In the genomic region with DNA sequence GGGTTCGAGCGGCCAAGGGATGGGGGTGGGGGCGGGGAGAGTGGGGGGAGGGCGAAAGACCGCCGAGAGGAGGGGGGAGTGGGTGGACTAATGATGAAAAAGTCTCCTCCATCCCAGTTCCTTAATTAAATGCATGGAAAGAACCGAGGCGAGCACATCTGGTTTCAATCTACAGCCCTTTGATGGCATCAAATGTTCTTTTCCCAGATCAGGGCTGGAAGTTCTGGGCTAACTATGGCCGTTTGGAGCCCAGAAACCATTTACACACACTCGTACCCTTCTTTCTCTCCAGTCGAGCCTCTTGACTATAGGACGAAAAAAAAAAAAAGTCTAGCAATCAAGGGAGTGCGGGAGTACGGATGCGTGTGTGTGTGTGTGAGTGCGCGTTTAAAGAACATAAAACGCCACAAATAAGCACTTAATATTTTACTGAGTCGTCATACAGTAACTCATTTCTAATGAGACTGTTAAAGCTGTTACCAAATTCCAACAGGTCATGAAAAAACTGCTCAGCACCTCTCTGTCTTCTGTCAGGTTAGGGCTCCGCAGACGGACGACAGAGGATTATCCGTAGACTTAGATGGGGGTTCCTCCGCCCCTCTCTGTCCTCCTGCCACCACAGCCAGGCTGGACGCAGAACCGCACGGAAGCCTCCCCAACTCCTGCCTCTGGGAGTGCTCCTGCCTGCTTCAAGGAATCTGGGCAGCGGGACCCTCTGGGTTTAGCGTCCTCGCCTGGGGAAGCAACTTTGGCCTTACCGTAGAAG, we compare ENCODE assay signal across 9 cellular contexts. TPM values are rescaled to one million over a fixed set of nuclear protein-coding genes. Genes with fewer than 3 reads are reported as not detected.
DNase-seq lines count a peak whose midpoint lies in the region; ATAC-seq and TF ChIP-seq lines count a peak whose summit lies in the region.
"Had no signal": no experiment of that assay in that cellular context is flagged by ENCODE, and none has a peak within 500 bp of the region (broad histone marks: within the 10 kb centered on the region; RNA-seq: fewer than 3 reads in every experiment).

No MANE protein-coding gene starts in this region.

- H3K9me3 Mint-ChIP-seq in activated CD4-positive, alpha-beta T cell treated with anti-CD3 and anti-CD28 coated beads, Interleukin-2, amount 10 ng/mL, durations not matched to agents 7 days and 5 days = no peaks in the 10 kb centered on the region

- 2% methylated on average over 31 of the region's 31 CpGs for WGBS in right cardiac atrium

- peaks cover 10% of the 10 kb centered on the region for H3K36me3 ChIP-seq in skeletal muscle satellite cell (ENCODE audit: insufficient read depth, low read length)

- H3K27me3 ChIP-seq in right cardiac atrium (ENCODE audit: control insufficient read depth, insufficient read depth) = no peaks in the 10 kb centered on the region
- H3K27me3 ChIP-seq in skeletal muscle satellite cell (ENCODE audit: control insufficient read depth, insufficient read depth, low read length) = no peaks in the 10 kb centered on the region

- POLR2A ChIA-PET in activated CD4-positive, alpha-beta T cell treated with anti-CD3 and anti-CD28 coated beads, Interleukin-2, amount 10 ng/mL, durations not matched to agents 7 days and 5 days (lab: Charles Lee) = no interaction called here

- H3K4me3 ChIP-seq in WI38 (ENCODE audit: low read depth, low read length) (peak overlapping the region; percentile 72), right cardiac atrium (ENCODE audit: low read length) (peak overlapping the region; percentile 76), skeletal muscle satellite cell (ENCODE audit: low read length) (peak overlapping the region; percentile 98)

- peak overlapping the region; percentile 99 for H3K4me2 ChIP-seq in skeletal muscle satellite cell (ENCODE audit: low read length)

- H3K4me1 Mint-ChIP-seq in activated CD4-positive, alpha-beta T cell treated with anti-CD3 and anti-CD28 coated beads, Interleukin-2, amount 10 ng/mL, durations not matched to agents 7 days and 5 days = peaks cover 13% of the 10 kb centered on the region

- intact Hi-C loops in right cardiac atrium (cut with DNase I) = loop anchor here in 1 of 4 donors (10.0 kb wide), 1 partner anchor 127 kb away; the partner anchor contains the start of gene GORAB

- peak overlapping the region; percentile 39 for H3K27ac ChIP-seq in right cardiac atrium (ENCODE audit: low read length)

- H3K4me3 Mint-ChIP-seq in activated CD4-positive, alpha-beta T cell treated with anti-CD3 and anti-CD28 coated beads, Interleukin-2, amount 10 ng/mL, durations not matched to agents 7 days and 5 days = no peak overlapping the region

- peak overlapping the region; percentile 90 for H3K9ac ChIP-seq in skeletal muscle satellite cell (ENCODE audit: low read depth, low read length)

- TF ChIP-seq CTCF in WI38 (IDR thresholded peaks at IDR 0.05; ENCODE audit: low read depth, low read length) = no peak

- peak; percentile 76 for DNase-seq in GM03348 (ENCODE audit: low spot score)
- DNase-seq in right cardiac atrium = peak; percentile 56 to 80 (median 79)
- no peak for DNase-seq in MV-4-11 (lab: John Stamatoyannopoulos, UW)
- no peak for DNase-seq in Kasumi-1 (lab: John Stamatoyannopoulos, UW)
- no peak for DNase-seq in SKM-1 (lab: John Stamatoyannopoulos, UW; ENCODE audit: unreplicated experiment)
- no peak for DNase-seq in activated CD4-positive, alpha-beta T cell treated with anti-CD3 and anti-CD28 coated beads, Interleukin-2, amount 10 ng/mL, durations not matched to agents 7 days and 5 days
- DNase-seq: trophoblast cell had no signal

- peaks cover 84% of the 10 kb centered on the region for H3K27me3 Mint-ChIP-seq in activated CD4-positive, alpha-beta T cell treated with anti-CD3 and anti-CD28 coated beads, Interleukin-2, amount 10 ng/mL, durations not matched to agents 7 days and 5 days

- H3K27ac Mint-ChIP-seq in activated CD4-positive, alpha-beta T cell treated with anti-CD3 and anti-CD28 coated beads, Interleukin-2, amount 10 ng/mL, durations not matched to agents 7 days and 5 days = no peak overlapping the region

- peaks cover 2% of the 10 kb centered on the region for H3K4me1 ChIP-seq in right cardiac atrium (ENCODE audit: control insufficient read depth, insufficient read depth, low read length)
- H3K4me1 ChIP-seq in skeletal muscle satellite cell (ENCODE audit: control insufficient read depth, insufficient read depth, low read length) = peaks cover 19% of the 10 kb centered on the region

- H3K9me3 ChIP-seq in right cardiac atrium (ENCODE audit: control insufficient read depth, low read length) = no peaks in the 10 kb centered on the region
- no peaks in the 10 kb centered on the region for H3K9me3 ChIP-seq in skeletal muscle satellite cell (replicated peaks; ENCODE audit: low read length)

- H3K36me3 Mint-ChIP-seq in activated CD4-positive, alpha-beta T cell treated with anti-CD3 and anti-CD28 coated beads, Interleukin-2, amount 10 ng/mL, durations not matched to agents 7 days and 5 days (ENCODE audit: low read depth) = peaks cover 2% of the 10 kb centered on the region

- ATAC-seq in right cardiac atrium = peak; percentile 55 to 58

- CTCF ChIA-PET in activated CD4-positive, alpha-beta T cell treated with anti-CD3 and anti-CD28 coated beads, Interleukin-2, amount 10 ng/mL, durations not matched to agents 7 days and 5 days (lab: Charles Lee) = no interaction called here

RNA-seq across cellular contexts. Expression of gene PRRX1, which starts 2.1 kb away (rescaled TPM):
- 10 to 100 TPM; 60.3 to 72.8 (median 65.5) TPM for total RNA-seq in right cardiac atrium
- polyA plus RNA-seq in right cardiac atrium = 39.9 TPM
- total RNA-seq in skeletal muscle satellite cell (2012; rRNA removed) = 228 and 249 TPM in 2 replicates
- not detected for total RNA-seq in activated CD4-positive, alpha-beta T cell treated with anti-CD3 and anti-CD28 coated beads, Interleukin-2, amount 10 ng/mL, durations not matched to agents 7 days and 5 days

Comparison
In these comparisons a context has a peak if more than half of its experiments do, and no peak if none do; other contexts are left out.
1. DNase-seq: peak in GM03348 (single experiment) and right cardiac atrium (3 of 3); none in MV-4-11 (single experiment), Kasumi-1 (0 of 2), SKM-1 (single experiment) and activated CD4-positive, alpha-beta T cell treated with anti-CD3 and anti-CD28 coated beads, Interleukin-2, amount 10 ng/mL, durations not matched to agents 7 days and 5 days (single experiment).
2. RNA of gene PRRX1, which starts 2.1 kb away (total RNA-seq): 60.3 to 72.8 TPM in right cardiac atrium; not detected in activated CD4-positive, alpha-beta T cell treated with anti-CD3 and anti-CD28 coated beads, Interleukin-2, amount 10 ng/mL, durations not matched to agents 7 days and 5 days; every median in the first group is over 10 times any median in the second.
3. Peak in every context shown above with its lines, with median percentiles within 50 percentile points of each other: H3K4me3 ChIP-seq.